Comparison of ENCODE assay signal across 13 cellular contexts in genomic region chr6:163751032-163751525, GRCh38.
DNase-seq lines count a peak whose midpoint lies in the region; ATAC-seq, FAIRE-seq and TF ChIP-seq lines count a peak whose summit lies in the region.
"Had no signal": no experiment of that assay in that cellular context is flagged by ENCODE, and none has a peak within 500 bp of the region (broad histone marks: within the 10 kb centered on the region; RNA-seq: fewer than 3 reads in every experiment).

No MANE protein-coding gene starts in this region.

- in situ Hi-C loops in GM13976 (cut with MboI; ENCODE audit: low sequenced_read_pairs, unreplicated experiment): no loop called here

- intact Hi-C loops in sciatic nerve (cut with DNase I): no loop called here

- TF ChIP-seq POLR2A in GM12892 (IDR thresholded peaks at IDR 0.05; ENCODE audit: low read depth, low read length): no peak

- DNase-seq in GM13976 (ENCODE audit: low spot score) (peak; percentile 43), sciatic nerve (ENCODE audit: low spot score) (no peak), GM12892 (ENCODE audit: insufficient read length) (no peak), NAMALWA (ENCODE audit: low spot score) (no peak)
- DNase-seq in T-helper 2 cell treated with Interferon-gamma antibody and Interleukin-4, amounts not matched to agents 5 μg/mL and 100 μg/mL, for 36 hours (ENCODE audit: low spot score): peak; percentile 13
- DNase-seq in activated T-cell treated with anti-CD3 and anti-CD28 coated beads, Interleukin-2, amount 50 U/mL, for 24 hours: no peak
- DNase-seq: activated effector memory CD4-positive, alpha-beta T cell treated with anti-CD3 and anti-CD28 coated beads, Interleukin-2, amount 50 U/mL, for 16 hours; central memory CD4-positive, alpha-beta T cell; NCI-H1930; NCI-H82 had no signal

- FAIRE-seq in GM12892 (lab: Jason Lieb, UNC): no peak

- peaks cover 5% of the 10 kb centered on the region for H3K4me1 Mint-ChIP-seq in T-helper 2 cell treated with Interferon-gamma antibody and Interleukin-4, amounts not matched to agents 5 μg/mL and 100 μg/mL, for 36 hours (ENCODE audit: low read depth)
- peaks cover 13% of the 10 kb centered on the region for H3K4me1 Mint-ChIP-seq in activated T-cell treated with anti-CD3 and anti-CD28 coated beads, Interleukin-2, amount 50 U/mL, for 24 hours (ENCODE audit: low read depth)

- H3K4me3 Mint-ChIP-seq in T-helper 2 cell treated with Interferon-gamma antibody and Interleukin-4, amounts not matched to agents 5 μg/mL and 100 μg/mL, for 36 hours: peak overlapping the region; percentile 41
- no peak overlapping the region for H3K4me3 Mint-ChIP-seq in activated T-cell treated with anti-CD3 and anti-CD28 coated beads, Interleukin-2, amount 50 U/mL, for 24 hours
- H3K4me3 Mint-ChIP-seq: CD4-positive, CD25-positive, alpha-beta regulatory T cell had no signal

- peak; percentile 40 for ATAC-seq in esophagus mucosa
- ATAC-seq in sciatic nerve: peak; percentile 29
- ATAC-seq in HG03432 (IDR thresholded peaks at IDR 0.05; ENCODE audit: unreplicated experiment): no peak

- H3K36me3 Mint-ChIP-seq in T-helper 2 cell treated with Interferon-gamma antibody and Interleukin-4, amounts not matched to agents 5 μg/mL and 100 μg/mL, for 36 hours (ENCODE audit: low read depth): no peaks in the 10 kb centered on the region
- H3K36me3 Mint-ChIP-seq in activated T-cell treated with anti-CD3 and anti-CD28 coated beads, Interleukin-2, amount 50 U/mL, for 24 hours (ENCODE audit: low read depth): no peaks in the 10 kb centered on the region
- H3K36me3 Mint-ChIP-seq: CD4-positive, CD25-positive, alpha-beta regulatory T cell had no signal

- H3K9me3 Mint-ChIP-seq in T-helper 2 cell treated with Interferon-gamma antibody and Interleukin-4, amounts not matched to agents 5 μg/mL and 100 μg/mL, for 36 hours: no peaks in the 10 kb centered on the region
- no peaks in the 10 kb centered on the region for H3K9me3 Mint-ChIP-seq in activated T-cell treated with anti-CD3 and anti-CD28 coated beads, Interleukin-2, amount 50 U/mL, for 24 hours

- peaks cover 4% of the 10 kb centered on the region for H3K27me3 Mint-ChIP-seq in T-helper 2 cell treated with Interferon-gamma antibody and Interleukin-4, amounts not matched to agents 5 μg/mL and 100 μg/mL, for 36 hours (ENCODE audit: low read depth)
- H3K27me3 Mint-ChIP-seq in activated T-cell treated with anti-CD3 and anti-CD28 coated beads, Interleukin-2, amount 50 U/mL, for 24 hours: peaks cover 30% of the 10 kb centered on the region

- TF ChIP-seq CTCF in GM13976 (IDR thresholded peaks at IDR 0.05; ENCODE audit: borderline replicate concordance, control extremely low read depth, extremely low read depth, insufficient read depth, missing control alignments): no peak

- peak overlapping the region; percentile 81 for H3K27ac Mint-ChIP-seq in T-helper 2 cell treated with Interferon-gamma antibody and Interleukin-4, amounts not matched to agents 5 μg/mL and 100 μg/mL, for 36 hours
- H3K27ac Mint-ChIP-seq in activated T-cell treated with anti-CD3 and anti-CD28 coated beads, Interleukin-2, amount 50 U/mL, for 24 hours: no peak overlapping the region

Comparison
In these comparisons a context has a peak if more than half of its experiments do, and no peak if none do; other contexts are left out.
1. DNase-seq: peak in GM13976 (single experiment) and T-helper 2 cell treated with Interferon-gamma antibody and Interleukin-4, amounts not matched to agents 5 μg/mL and 100 μg/mL, for 36 hours (single experiment); none in sciatic nerve (single experiment), activated T-cell treated with anti-CD3 and anti-CD28 coated beads, Interleukin-2, amount 50 U/mL, for 24 hours (single experiment), GM12892 (single experiment) and NAMALWA (single experiment).